ENCODE assay signal across 8 cellular contexts in genomic region chr6:105781248-105781647, GRCh38.
DNase-seq lines count a peak whose midpoint lies in the region; ATAC-seq and TF ChIP-seq lines count a peak whose summit lies in the region.

No MANE protein-coding gene starts in this region.

- no peaks in the 10 kb centered on the region for H3K36me3 Mint-ChIP-seq in CD4-positive, alpha-beta T cell (ENCODE audit: low read depth)
- H3K36me3 Mint-ChIP-seq in T-helper 2 cell treated with Interferon-gamma antibody and Interleukin-4, amounts not matched to agents 5 μg/mL and 100 μg/mL, for 36 hours (ENCODE audit: low read depth): peaks cover 11% of the 10 kb centered on the region
- no peaks in the 10 kb centered on the region for H3K36me3 Mint-ChIP-seq in progenitor cell of endocrine pancreas (ENCODE audit: insufficient read depth)

- no peak for TF ChIP-seq EP300 in suprapubic skin (IDR thresholded peaks at IDR 0.05)

- DNase-seq in CD4-positive, alpha-beta T cell: peak in 6 of 10 experiments; percentile 6 to 50 (median 30)
- no peak for DNase-seq in T-helper 2 cell treated with Interferon-gamma antibody and Interleukin-4, amounts not matched to agents 5 μg/mL and 100 μg/mL, for 36 hours (ENCODE audit: low spot score)
- DNase-seq in activated naive CD4-positive, alpha-beta T cell treated with Interleukin-2 at 50 U/mL for 16 hours: peak; percentile 75
- DNase-seq in stimulated activated CD4-positive, alpha-beta T cell treated with anti-CD3 and anti-CD28 coated beads, Interleukin-12 subunit alpha, Interleukin-12 subunit beta, amount 100 ng/mL, for 24 hours (ENCODE audit: low read depth in 2 of 2): peak; percentile 30 to 53
- DNase-seq in progenitor cell of endocrine pancreas (ENCODE audit: low spot score, unreplicated experiment) (no peak), T1000 (lab: John Stamatoyannopoulos, UW) (no peak), T-helper 9 cell (no peak), suprapubic skin (ENCODE audit: low spot score in 2 of 2) (no peak)

- H3K27me3 Mint-ChIP-seq in CD4-positive, alpha-beta T cell: no peaks in the 10 kb centered on the region
- H3K27me3 Mint-ChIP-seq in T-helper 2 cell treated with Interferon-gamma antibody and Interleukin-4, amounts not matched to agents 5 μg/mL and 100 μg/mL, for 36 hours (ENCODE audit: low read depth): no peaks in the 10 kb centered on the region
- H3K27me3 Mint-ChIP-seq in progenitor cell of endocrine pancreas: peaks cover 20% of the 10 kb centered on the region

- POLR2A ChIA-PET in CD4-positive, alpha-beta T cell (lab: Charles Lee): interaction anchor here (1.0 to 2.1 kb wide), 5 partner anchors 211 to 545 kb away, joined by 3 to 9 read pairs (median 3); partner anchors contain the start of gene ATG5

- peaks cover 69% of the 10 kb centered on the region for H3K4me1 Mint-ChIP-seq in CD4-positive, alpha-beta T cell (ENCODE audit: low read depth)
- H3K4me1 Mint-ChIP-seq in T-helper 2 cell treated with Interferon-gamma antibody and Interleukin-4, amounts not matched to agents 5 μg/mL and 100 μg/mL, for 36 hours (ENCODE audit: low read depth): peaks cover 51% of the 10 kb centered on the region
- H3K4me1 Mint-ChIP-seq in progenitor cell of endocrine pancreas (ENCODE audit: low read depth): no peaks in the 10 kb centered on the region

- H3K27ac Mint-ChIP-seq in CD4-positive, alpha-beta T cell: peak overlapping the region; percentile 71
- H3K27ac Mint-ChIP-seq in T-helper 2 cell treated with Interferon-gamma antibody and Interleukin-4, amounts not matched to agents 5 μg/mL and 100 μg/mL, for 36 hours: peak overlapping the region; percentile 87
- no peak overlapping the region for H3K27ac Mint-ChIP-seq in progenitor cell of endocrine pancreas

- intact Hi-C loops in CD4-positive, alpha-beta T cell (cut with DNase I, micrococcal nuclease): no loop called here

- TF ChIP-seq CTCF in CD4-positive, alpha-beta T cell (IDR thresholded peaks at IDR 0.05): no peak
- TF ChIP-seq CTCF in progenitor cell of endocrine pancreas (IDR thresholded peaks at IDR 0.05; ENCODE audit: unreplicated experiment) (no peak), suprapubic skin (IDR thresholded peaks at IDR 0.05) (no peak)

- H3K27ac ChIP-seq in CD4-positive, alpha-beta T cell (ENCODE audit: low read depth, low read length): no peak overlapping the region
- H3K27ac ChIP-seq in suprapubic skin: no peak overlapping the region

- no peaks in the 10 kb centered on the region for H3K27me3 ChIP-seq in CD4-positive, alpha-beta T cell (ENCODE audit: control insufficient read depth, insufficient read depth, low read length)
- H3K27me3 ChIP-seq in suprapubic skin: no peaks in the 10 kb centered on the region

- TF ChIP-seq POLR2A in suprapubic skin (IDR thresholded peaks at IDR 0.05): no peak

- H3K9me3 Mint-ChIP-seq in CD4-positive, alpha-beta T cell: no peaks in the 10 kb centered on the region
- H3K9me3 Mint-ChIP-seq in T-helper 2 cell treated with Interferon-gamma antibody and Interleukin-4, amounts not matched to agents 5 μg/mL and 100 μg/mL, for 36 hours: peaks cover 18% of the 10 kb centered on the region
- peaks cover 6% of the 10 kb centered on the region for H3K9me3 Mint-ChIP-seq in progenitor cell of endocrine pancreas (ENCODE audit: low read depth)

- no peak overlapping the region for H3K4me3 ChIP-seq in suprapubic skin

- peak; percentile 44 for ATAC-seq in CD4-positive, alpha-beta T cell (ENCODE audit: poor library complexity)

- 51% methylated on average over 7 of the region's 7 CpGs for WGBS in suprapubic skin

- H3K4me1 ChIP-seq in suprapubic skin: peaks cover 5% of the 10 kb centered on the region

- no peak overlapping the region for H3K4me3 Mint-ChIP-seq in CD4-positive, alpha-beta T cell
- no peak overlapping the region for H3K4me3 Mint-ChIP-seq in T-helper 2 cell treated with Interferon-gamma antibody and Interleukin-4, amounts not matched to agents 5 μg/mL and 100 μg/mL, for 36 hours
- no peak overlapping the region for H3K4me3 Mint-ChIP-seq in progenitor cell of endocrine pancreas (ENCODE audit: low read depth)

- no peaks in the 10 kb centered on the region for H3K36me3 ChIP-seq in suprapubic skin

- CTCF ChIA-PET in CD4-positive, alpha-beta T cell (lab: Charles Lee): no interaction called here

- no peaks in the 10 kb centered on the region for H3K9me3 ChIP-seq in CD4-positive, alpha-beta T cell (ENCODE audit: control insufficient read depth, low read length)
- H3K9me3 ChIP-seq in suprapubic skin: no peaks in the 10 kb centered on the region

Comparison
In these comparisons a context has a peak if more than half of its experiments do, and no peak if none do; other contexts are left out.
1. DNase-seq: peak in CD4-positive, alpha-beta T cell (6 of 10), activated naive CD4-positive, alpha-beta T cell treated with Interleukin-2 at 50 U/mL for 16 hours (single experiment) and stimulated activated CD4-positive, alpha-beta T cell treated with anti-CD3 and anti-CD28 coated beads, Interleukin-12 subunit alpha, Interleukin-12 subunit beta, amount 100 ng/mL, for 24 hours (2 of 2); none in T-helper 2 cell treated with Interferon-gamma antibody and Interleukin-4, amounts not matched to agents 5 μg/mL and 100 μg/mL, for 36 hours (single experiment), progenitor cell of endocrine pancreas (single experiment), T1000 (single experiment), T-helper 9 cell (single experiment) and suprapubic skin (0 of 2).